ENCODE assay signal across 9 cellular contexts in genomic region chrX:135543924-135544323, GRCh38. TPM values are rescaled to one million over a fixed set of nuclear protein-coding genes. Genes with fewer than 3 reads are reported as not detected.
DNase-seq lines count a peak whose midpoint lies in the region; ATAC-seq and TF ChIP-seq lines count a peak whose summit lies in the region.
"Had no signal": no experiment of that assay in that cellular context is flagged by ENCODE, and none has a peak within 500 bp of the region (broad histone marks: within the 10 kb centered on the region; RNA-seq: fewer than 3 reads in every experiment).

No MANE protein-coding gene starts in this region.

- H3K27me3 Mint-ChIP-seq in activated CD4-positive, alpha-beta memory T cell treated with anti-CD3 and anti-CD28 coated beads for 36 hours, result no peaks in the 10 kb centered on the region

- H3K27me3 ChIP-seq in psoas muscle (ENCODE audit: insufficient read depth in 3 of 3, low read length in 2 of 3), result peaks cover 0 to 3% (median 0%) of the 10 kb centered on the region in 3 donors

- TF ChIP-seq CTCF in HEK293 (tag by site-specific recombination; IDR thresholded peaks at IDR 0.05) (no peak), psoas muscle (IDR thresholded peaks at IDR 0.05) (peak; percentile 8)

- WGBS in psoas muscle, 3 donors, result 29 to 48% (median 42%) methylated on average over 2 of the region's 2 CpGs

- H3K27ac Mint-ChIP-seq in activated CD4-positive, alpha-beta memory T cell treated with anti-CD3 and anti-CD28 coated beads for 36 hours, result no peak overlapping the region

- peak; percentile 14 for DNase-seq in NCI-H748 (lab: John Stamatoyannopoulos, UW; ENCODE audit: unreplicated experiment)
- no peak for DNase-seq in NCI-H748 treated with DMSO at 0.1 percent for 48 hours (lab: John Stamatoyannopoulos, UW)
- peak; percentile 35 for DNase-seq in activated CD4-positive, alpha-beta memory T cell treated with anti-CD3 and anti-CD28 coated beads for 36 hours
- no peak for DNase-seq in psoas muscle

- H3K27ac ChIP-seq in HEK293 (ENCODE audit: extremely low read depth, low read depth, low read length) (no peak overlapping the region), psoas muscle (no peak overlapping the region)
- H3K27ac ChIP-seq: HL-60 had no signal

- ATAC-seq in psoas muscle (no peak), GM19328 (IDR thresholded peaks at IDR 0.05; ENCODE audit: unreplicated experiment) (no peak), HG03097 (IDR thresholded peaks at IDR 0.05; ENCODE audit: low FRiP score, unreplicated experiment) (no peak), HG02798 (IDR thresholded peaks at IDR 0.05; ENCODE audit: poor library complexity, unreplicated experiment) (no peak)

- H3K36me3 Mint-ChIP-seq in activated CD4-positive, alpha-beta memory T cell treated with anti-CD3 and anti-CD28 coated beads for 36 hours, result peaks cover 8% of the 10 kb centered on the region

- H3K4me1 ChIP-seq in HEK293 (ENCODE audit: control insufficient read depth, insufficient read depth, low read length), result no peaks in the 10 kb centered on the region
- no peaks in the 10 kb centered on the region for H3K4me1 ChIP-seq in psoas muscle

- H3K36me3 ChIP-seq in HEK293 (ENCODE audit: control insufficient read depth in 2 of 2, insufficient read depth in 1 of 2, low read length in 2 of 2) (peaks cover 4 to 12% of the 10 kb centered on the region in 2 experiments; a peak in 2 of 3 replicates), psoas muscle (ENCODE audit: insufficient read depth in 1 of 2, low read depth in 1 of 2) (no peaks in the 10 kb centered on the region)

- POLR2A ChIA-PET in HEK293 (lab: Yijun Ruan, JAX), result no interaction called here
- POLR2A ChIA-PET in activated CD4-positive, alpha-beta memory T cell treated with anti-CD3 and anti-CD28 coated beads for 36 hours (lab: Charles Lee), result no interaction called here

- peaks cover 26% of the 10 kb centered on the region for H3K4me1 Mint-ChIP-seq in activated CD4-positive, alpha-beta memory T cell treated with anti-CD3 and anti-CD28 coated beads for 36 hours (ENCODE audit: low read depth)

- intact Hi-C loops in activated CD4-positive, alpha-beta memory T cell treated with anti-CD3 and anti-CD28 coated beads for 36 hours (cut with micrococcal nuclease), result loop anchor here (1.0 to 10.0 kb wide), 2 partner anchors 20 to 59 kb away; no protein-coding TSS in a partner anchor
- intact Hi-C loops in psoas muscle (cut with DNase I), result no loop called here

- no peak overlapping the region for H3K4me3 Mint-ChIP-seq in activated CD4-positive, alpha-beta memory T cell treated with anti-CD3 and anti-CD28 coated beads for 36 hours

- no peaks in the 10 kb centered on the region for H3K9me3 ChIP-seq in HEK293 (ENCODE audit: control insufficient read depth, insufficient read depth, low read depth, low read length)
- no peaks in the 10 kb centered on the region for H3K9me3 ChIP-seq in psoas muscle

- CTCF ChIA-PET in HEK293 (lab: Yijun Ruan, JAX), result interaction anchor here (0.6 to 2.9 kb wide), 15 partner anchors 10 to 661 kb away, joined by 3 to 24 read pairs (median 3); no protein-coding TSS in a partner anchor
- CTCF ChIA-PET in activated CD4-positive, alpha-beta memory T cell treated with anti-CD3 and anti-CD28 coated beads for 36 hours (lab: Charles Lee), result interaction anchor here (1.0 to 2.1 kb wide), 7 partner anchors 8 to 64 kb away, joined by 3 to 6 read pairs (median 3); no protein-coding TSS in a partner anchor

- no peak overlapping the region for H3K4me3 ChIP-seq in HEK293 (ENCODE audit: low read depth, low read length)
- no peak overlapping the region for H3K4me3 ChIP-seq in psoas muscle

- H3K9me3 Mint-ChIP-seq in activated CD4-positive, alpha-beta memory T cell treated with anti-CD3 and anti-CD28 coated beads for 36 hours, result no peaks in the 10 kb centered on the region

TF ChIP-seq in HEK293, 187 proteins besides CTCF, POLR2A, EP300 and RAD21:
- TF ChIP-seq, protein P1, sequence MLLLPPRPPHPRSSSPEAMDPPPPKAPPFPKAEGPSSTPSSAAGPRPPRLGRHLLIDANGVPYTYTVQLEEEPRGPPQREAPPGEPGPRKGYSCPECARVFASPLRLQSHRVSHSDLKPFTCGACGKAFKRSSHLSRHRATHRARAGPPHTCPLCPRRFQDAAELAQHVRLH (tag by site-specific recombination; IDR thresholded peaks at IDR 0.05), result 0 out of 2 replicates have a peak, but pooled peaks have one; percentile 54
- 0 out of 2 replicates have a peak, but pooled peaks have one; percentile 14 for TF ChIP-seq ZNF654 (tag by site-specific recombination; IDR thresholded peaks at IDR 0.05; ENCODE audit: low read depth)
- TF ChIP-seq ZNF558 (tag by site-specific recombination; IDR thresholded peaks at IDR 0.05), result no peak
- TF ChIP-seq ZNF112 (tag by site-specific recombination; IDR thresholded peaks at IDR 0.05), result no peak

RNA-seq across cellular contexts. Expression of gene INTS6L, which starts 23.5 kb away (rescaled TPM):
- 10 to 100 TPM; 21.2 to 22.7 TPM for total RNA-seq in activated CD4-positive, alpha-beta memory T cell treated with anti-CD3 and anti-CD28 coated beads for 36 hours
- 1 to 10 TPM in 1 of 4 donors, under 1 TPM in 3; 0.38 to 1.2 (median 0.86) TPM for total RNA-seq in psoas muscle
- polyA plus RNA-seq in psoas muscle, result 1 to 10 TPM in 1 of 3 donors, under 1 TPM in 2; 0.47 to 1.1 (median 0.77) TPM

Comparison
In these comparisons a context has a peak if more than half of its experiments do, and no peak if none do; other contexts are left out.
1. DNase-seq: peak in NCI-H748 (single experiment) and activated CD4-positive, alpha-beta memory T cell treated with anti-CD3 and anti-CD28 coated beads for 36 hours (single experiment); none in NCI-H748 treated with DMSO at 0.1 percent for 48 hours (single experiment) and psoas muscle (0 of 2).
2. RNA of gene INTS6L, which starts 23.5 kb away (total RNA-seq): 21.2 to 22.7 TPM in activated CD4-positive, alpha-beta memory T cell treated with anti-CD3 and anti-CD28 coated beads for 36 hours; 0.38 to 1.2 TPM in psoas muscle; every median in the first group is over 10 times any median in the second.